ENCODE assay signal across 11 cellular contexts in genomic region chr14:95102678-95103039, GRCh38.
"Had no signal": no experiment of that assay in that cellular context is flagged by ENCODE, and none has a peak within 500 bp of the region (broad histone marks: within the 10 kb centered on the region; RNA-seq: fewer than 3 reads in every experiment).

No MANE protein-coding gene starts in this region.

- DNase-seq: activated CD4-positive, alpha-beta T cell treated with anti-CD3 and anti-CD28 coated beads for 36 hours; activated naive CD8-positive, alpha-beta T cell treated with anti-CD3 and anti-CD28 coated beads, Interleukin-2, amount 10 ng/mL, durations not matched to agents 7 days and 5 days; heart right ventricle; left ventricle myocardium inferior; mesendoderm; ovary; stimulated activated CD4-positive, alpha-beta T cell treated with anti-CD3 and anti-CD28 coated beads, Interleukin-15, amount 100 ng/mL, for 24 hours; stimulated activated CD4-positive, alpha-beta T cell treated with anti-CD3 and anti-CD28 coated beads, Interleukin-4, amount 100 ng/mL, for 24 hours had no signal

- H3K4me3 ChIP-seq: heart right ventricle, left ventricle myocardium inferior, neural progenitor cell, ovary, tibial nerve had no signal

- H3K27ac Mint-ChIP-seq: activated CD4-positive, alpha-beta T cell treated with anti-CD3 and anti-CD28 coated beads for 36 hours; activated naive CD8-positive, alpha-beta T cell treated with anti-CD3 and anti-CD28 coated beads, Interleukin-2, amount 10 ng/mL, durations not matched to agents 7 days and 5 days; activated T-helper 2 cell treated with anti-CD3 and anti-CD28 coated beads, Interferon-gamma antibody, Interleukin-2, Interleukin-4, amounts not matched to agents 10 μg/mL and 5 μg/mL and 100 μg/mL, durations not matched to agents 14 hours and 24 hours and 36 hours; neural progenitor cell had no signal

- ATAC-seq: activated CD4-positive, alpha-beta T cell treated with anti-CD3 and anti-CD28 coated beads for 36 hours had no signal

- H3K27me3 ChIP-seq: heart right ventricle, neural progenitor cell, ovary, tibial nerve had no signal

- H3K4me3 Mint-ChIP-seq: activated CD4-positive, alpha-beta T cell treated with anti-CD3 and anti-CD28 coated beads for 36 hours; activated naive CD8-positive, alpha-beta T cell treated with anti-CD3 and anti-CD28 coated beads, Interleukin-2, amount 10 ng/mL, durations not matched to agents 7 days and 5 days; neural progenitor cell had no signal

- H3K9me3 Mint-ChIP-seq: activated naive CD8-positive, alpha-beta T cell treated with anti-CD3 and anti-CD28 coated beads, Interleukin-2, amount 10 ng/mL, durations not matched to agents 7 days and 5 days; activated T-helper 2 cell treated with anti-CD3 and anti-CD28 coated beads, Interferon-gamma antibody, Interleukin-2, Interleukin-4, amounts not matched to agents 10 μg/mL and 5 μg/mL and 100 μg/mL, durations not matched to agents 14 hours and 24 hours and 36 hours; neural progenitor cell had no signal

- H3K27ac ChIP-seq: heart right ventricle, left ventricle myocardium inferior, neural progenitor cell, ovary, tibial nerve had no signal

- H3K36me3 ChIP-seq: ovary had no signal

- H3K27me3 Mint-ChIP-seq: activated CD4-positive, alpha-beta T cell treated with anti-CD3 and anti-CD28 coated beads for 36 hours; activated naive CD8-positive, alpha-beta T cell treated with anti-CD3 and anti-CD28 coated beads, Interleukin-2, amount 10 ng/mL, durations not matched to agents 7 days and 5 days had no signal

- H3K9me3 ChIP-seq: heart right ventricle, left ventricle myocardium inferior, ovary, tibial nerve had no signal
